In genomic region chr1:168224991-168225390, GRCh38 we compare ENCODE assay signal across 8 cellular contexts. TPM values are rescaled to one million over a fixed set of nuclear protein-coding genes. Genes with fewer than 3 reads are reported as not detected.
A peak's percentile ranks its signal among the peaks of the same experiment; 100 is the strongest.
DNase-seq lines count a peak whose midpoint lies in the region; ATAC-seq, FAIRE-seq and TF ChIP-seq lines count a peak whose summit lies in the region.

No MANE protein-coding gene starts in this region.

- no peak overlapping the region for H3K14ac ChIP-seq in mesenchymal stem cell (ENCODE audit: low read length in 2 of 2)

- POLR2A ChIA-PET in activated CD8-positive, alpha-beta T cell treated with anti-CD3 and anti-CD28 coated beads, Interleukin-2, amount 10 ng/mL, durations not matched to agents 7 days and 5 days (lab: Charles Lee): interaction anchor here (1.8 to 4.0 kb wide), 3 partner anchors 10 to 288 kb away, joined by 13 to 24 read pairs (median 19); partner anchors contain the start of genes DCAF6, MPC2 and TIPRL

- 94% methylated on average over 3 of the region's 3 CpGs for WGBS in mesenchymal stem cell
- WGBS in transverse colon (ENCODE audit: low coverage in 1 of 2), 2 donors: 96 to 100% methylated on average over 3 of the region's 3 CpGs

- peak overlapping the region in 1 of 2 experiments; percentile 68 for H2BK12ac ChIP-seq in mesenchymal stem cell (ENCODE audit: low read length in 2 of 2)

- TF ChIP-seq CTCF in 22Rv1 (IDR thresholded peaks at IDR 0.05) (no peak), GM12865 (IDR thresholded peaks at IDR 0.05; ENCODE audit: insufficient read depth, low read depth, low read length, missing control alignments) (no peak), transverse colon (IDR thresholded peaks at IDR 0.05) (no peak)

- H2BK5ac ChIP-seq in mesenchymal stem cell (ENCODE audit: low read depth, low read length, poor library complexity, severe bottlenecking): no peak overlapping the region

- no peak overlapping the region for H3K18ac ChIP-seq in mesenchymal stem cell (ENCODE audit: low read depth in 1 of 2, low read length in 2 of 2)

- no peak overlapping the region for H3K4me2 ChIP-seq in mesenchymal stem cell (ENCODE audit: low read length, poor library complexity, severe bottlenecking)

- peak; percentile 21 for DNase-seq in GM12865 (ENCODE audit: low read depth)
- DNase-seq in activated CD8-positive, alpha-beta T cell treated with anti-CD3 and anti-CD28 coated beads, Interleukin-2, amount 10 ng/mL, durations not matched to agents 7 days and 5 days: no peak
- no peak for DNase-seq in mesenchymal stem cell
- DNase-seq in GM12892 (ENCODE audit: insufficient read length): no peak
- no peak for DNase-seq in transverse colon
- no peak for DNase-seq in NCI-H2227 treated with DMSO at 0.1 percent for 48 hours (lab: John Stamatoyannopoulos, UW)

- H3K9me3 ChIP-seq in mesenchymal stem cell (ENCODE audit: control insufficient read depth, low read length) (peaks cover 7% of the 10 kb centered on the region), transverse colon (no peaks in the 10 kb centered on the region)

- no peaks in the 10 kb centered on the region for H3K79me1 ChIP-seq in mesenchymal stem cell (replicated peaks; ENCODE audit: low read length, poor library complexity, severe bottlenecking)

- H3K27me3 Mint-ChIP-seq in activated CD8-positive, alpha-beta T cell treated with anti-CD3 and anti-CD28 coated beads, Interleukin-2, amount 10 ng/mL, durations not matched to agents 7 days and 5 days (ENCODE audit: low read depth): peaks cover 3% of the 10 kb centered on the region

- CTCF ChIA-PET in activated CD8-positive, alpha-beta T cell treated with anti-CD3 and anti-CD28 coated beads, Interleukin-2, amount 10 ng/mL, durations not matched to agents 7 days and 5 days (lab: Charles Lee): interaction anchor here (0.6 to 4.4 kb wide), 5 partner anchors 10 to 532 kb away, joined by 3 to 70 read pairs (median 4); no protein-coding TSS in a partner anchor

- FAIRE-seq in GM12892 (lab: Jason Lieb, UNC): no peak

- H2BK120ac ChIP-seq in mesenchymal stem cell (ENCODE audit: low read depth, low read length): no peak overlapping the region

- ATAC-seq in activated CD8-positive, alpha-beta T cell treated with anti-CD3 and anti-CD28 coated beads, Interleukin-2, amount 10 ng/mL, durations not matched to agents 7 days and 5 days: no peak
- ATAC-seq in GM18868 (IDR thresholded peaks at IDR 0.05; ENCODE audit: unreplicated experiment): no peak

- TF ChIP-seq EP300 in transverse colon (IDR thresholded peaks at IDR 0.05; ENCODE audit: low read depth): no peak

- H3K9ac ChIP-seq in mesenchymal stem cell (ENCODE audit: low read length): peak overlapping the region; percentile 95

- in situ Hi-C loops in transverse colon (cut with MboI; ENCODE audit: low pct_ligation_motif_present in 1 of 4, low pct_unique_long_range_greater_than_20kb in 1 of 4, low sequenced_read_pairs in 3 of 4): no loop called here

- H4K8ac ChIP-seq in mesenchymal stem cell (ENCODE audit: low read length): peak overlapping the region; percentile 19

- H3K27me3 ChIP-seq in mesenchymal stem cell (ENCODE audit: control insufficient read depth in 1 of 2, insufficient read depth in 1 of 2, low read length in 2 of 2) (no peaks in the 10 kb centered on the region), transverse colon (no peaks in the 10 kb centered on the region)

- H3K27ac Mint-ChIP-seq in activated CD8-positive, alpha-beta T cell treated with anti-CD3 and anti-CD28 coated beads, Interleukin-2, amount 10 ng/mL, durations not matched to agents 7 days and 5 days: no peak overlapping the region

- H2AFZ ChIP-seq in mesenchymal stem cell (ENCODE audit: low read depth, low read length): no peak overlapping the region

- peaks cover 46% of the 10 kb centered on the region for H3K4me1 Mint-ChIP-seq in activated CD8-positive, alpha-beta T cell treated with anti-CD3 and anti-CD28 coated beads, Interleukin-2, amount 10 ng/mL, durations not matched to agents 7 days and 5 days (ENCODE audit: low read depth)

- peaks cover 9% of the 10 kb centered on the region for H3K4me1 ChIP-seq in mesenchymal stem cell (ENCODE audit: control insufficient read depth, insufficient read depth, low read depth, low read length)
- peaks cover 0 to 41% (median 25%) of the 10 kb centered on the region in 4 donors for H3K4me1 ChIP-seq in transverse colon

- H3K27ac ChIP-seq in 22Rv1: peak overlapping the region; percentile 60
- no peak overlapping the region for H3K27ac ChIP-seq in mesenchymal stem cell (ENCODE audit: low read length, poor library complexity, severe bottlenecking)
- H3K27ac ChIP-seq in transverse colon: peak overlapping the region in 1 of 4 donors; percentile 90

- intact Hi-C loops in transverse colon (cut with DNase I; ENCODE audit: low total_unique reads): no loop called here

- peak overlapping the region; percentile 97 for H3K4me3 ChIP-seq in GM12865 (ENCODE audit: low read depth, low read length)
- H3K4me3 ChIP-seq in mesenchymal stem cell (ENCODE audit: insufficient read depth in 1 of 2, low read depth in 1 of 2, low read length in 2 of 2): peak overlapping the region in 1 of 2 experiments; percentile 90
- H3K4me3 ChIP-seq in transverse colon: peak overlapping the region in 1 of 4 donors; percentile 95

- peaks cover 1 to 6% of the 10 kb centered on the region in 2 experiments for H3K36me3 ChIP-seq in mesenchymal stem cell (ENCODE audit: control insufficient read depth in 1 of 2, insufficient read depth in 2 of 2, low read depth in 1 of 2, low read length in 2 of 2)
- no peaks in the 10 kb centered on the region for H3K36me3 ChIP-seq in transverse colon

- H3K9me3 Mint-ChIP-seq in activated CD8-positive, alpha-beta T cell treated with anti-CD3 and anti-CD28 coated beads, Interleukin-2, amount 10 ng/mL, durations not matched to agents 7 days and 5 days (ENCODE audit: insufficient read depth): no peaks in the 10 kb centered on the region

- no peak overlapping the region for H2BK15ac ChIP-seq in mesenchymal stem cell (ENCODE audit: low read depth, poor library complexity, severe bottlenecking)

- H3K4me3 Mint-ChIP-seq in activated CD8-positive, alpha-beta T cell treated with anti-CD3 and anti-CD28 coated beads, Interleukin-2, amount 10 ng/mL, durations not matched to agents 7 days and 5 days: peak overlapping the region; percentile 86

- no peak overlapping the region for H3K4ac ChIP-seq in mesenchymal stem cell (ENCODE audit: low read depth in 1 of 2, low read length in 2 of 2)

- no peak overlapping the region for H3K23ac ChIP-seq in mesenchymal stem cell (ENCODE audit: low read length in 2 of 2)

- no peak overlapping the region for H4K91ac ChIP-seq in mesenchymal stem cell (ENCODE audit: low read length)

- TF ChIP-seq POLR2A in GM12892 (IDR thresholded peaks at IDR 0.05; ENCODE audit: low read depth, low read length): no peak
- no peak for TF ChIP-seq POLR2A in transverse colon (IDR thresholded peaks at IDR 0.05)

- H2AK5ac ChIP-seq in mesenchymal stem cell (ENCODE audit: low read length, severe bottlenecking): peak overlapping the region; percentile 10

- H3K36me3 Mint-ChIP-seq in activated CD8-positive, alpha-beta T cell treated with anti-CD3 and anti-CD28 coated beads, Interleukin-2, amount 10 ng/mL, durations not matched to agents 7 days and 5 days (ENCODE audit: low read depth): peaks cover 31% of the 10 kb centered on the region

RNA-seq across cellular contexts. Expression of gene SFT2D2, which starts 0.8 kb away (rescaled TPM):
- 10 to 100 TPM; 60.2 to 65.6 TPM for total RNA-seq in activated CD8-positive, alpha-beta T cell treated with anti-CD3 and anti-CD28 coated beads, Interleukin-2, amount 10 ng/mL, durations not matched to agents 7 days and 5 days
- 10.8 TPM for polyA plus RNA-seq in mesenchymal stem cell (2013, experiment 1 of 2)
- polyA plus RNA-seq in mesenchymal stem cell (2013, experiment 2 of 2): 10.0 TPM
- polyA plus RNA-seq in GM12892 (2012; ENCODE audit: missing spikeins): 13.5 TPM
- total RNA-seq in transverse colon: 10 to 100 TPM; 19.1 to 51.1 (median 38.2) TPM

RNA-seq across cellular contexts. Expression of gene TIPRL, which starts 46.2 kb away (rescaled TPM):
- total RNA-seq in activated CD8-positive, alpha-beta T cell treated with anti-CD3 and anti-CD28 coated beads, Interleukin-2, amount 10 ng/mL, durations not matched to agents 7 days and 5 days: 10 to 100 TPM; 48.6 to 53.6 TPM
- 31.5 TPM for polyA plus RNA-seq in mesenchymal stem cell (2013, experiment 1 of 2)
- 32.5 TPM for polyA plus RNA-seq in mesenchymal stem cell (2013, experiment 2 of 2)
- polyA plus RNA-seq in GM12892 (2012; ENCODE audit: missing spikeins): 37.1 TPM
- total RNA-seq in transverse colon: 10 to 100 TPM in 3 of 4 donors, 1 to 10 TPM in 1; 4.0 to 24.0 (median 19.6) TPM

RNA-seq across cellular contexts. Expression of gene TBX19, which starts 55.7 kb away (rescaled TPM):
- total RNA-seq in activated CD8-positive, alpha-beta T cell treated with anti-CD3 and anti-CD28 coated beads, Interleukin-2, amount 10 ng/mL, durations not matched to agents 7 days and 5 days: 1 to 10 TPM; 1.4 to 2.1 TPM
- polyA plus RNA-seq in mesenchymal stem cell (2013, experiment 1 of 2): 0.43 TPM
- polyA plus RNA-seq in mesenchymal stem cell (2013, experiment 2 of 2): 0.49 TPM
- 2.2 TPM for polyA plus RNA-seq in GM12892 (2012; ENCODE audit: missing spikeins)
- 1 to 10 TPM; 1.2 to 2.9 (median 2.5) TPM for total RNA-seq in transverse colon
